ENCODE assay signal across 27 cellular contexts in the genomic region with DNA sequence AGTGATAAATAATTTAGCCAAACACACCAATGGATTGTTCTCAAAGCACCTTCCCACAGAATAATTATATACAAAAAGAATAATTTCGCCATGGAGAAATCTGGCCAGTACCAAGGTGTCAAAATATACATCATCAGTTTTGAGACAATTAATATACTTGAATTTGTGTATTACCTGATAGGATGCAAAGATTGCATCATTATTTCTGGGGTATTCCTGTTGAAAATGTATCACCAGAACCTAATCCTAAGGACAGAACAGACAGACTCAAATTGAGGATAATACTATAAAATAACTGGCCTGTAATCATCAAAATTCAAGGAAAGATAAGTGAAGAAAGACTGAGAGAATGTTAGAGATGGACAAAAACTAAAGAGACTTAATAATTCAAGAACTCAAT.
"Had no signal": no experiment of that assay in that cellular context is flagged by ENCODE, and none has a peak within 500 bp of the region (broad histone marks: within the 10 kb centered on the region; RNA-seq: fewer than 3 reads in every experiment).

No MANE protein-coding gene starts in this region.

- H3K36me3 ChIP-seq: ascending aorta, breast epithelium, cardiac muscle cell, colonic mucosa had no signal

- H3K4me3 ChIP-seq: ascending aorta, breast epithelium, cardiac muscle cell, colonic mucosa had no signal

- DNase-seq: activated CD4-positive, alpha-beta memory T cell treated with anti-CD3 and anti-CD28 coated beads, Interleukin-2, amount 10 ng/mL, durations not matched to agents 7 days and 5 days; activated CD4-positive, alpha-beta T cell treated with anti-CD3 and anti-CD28 coated beads for 1 hour; activated CD4-positive, alpha-beta T cell treated with anti-CD3 and anti-CD28 coated beads for 4 hours; activated CD4-positive, alpha-beta T cell treated with anti-CD3 and anti-CD28 coated beads, Interleukin-2, amount 10 ng/mL, durations not matched to agents 7 days and 5 days; activated CD4-positive, alpha-beta T cell treated with anti-CD3 and anti-CD28 coated beads, Interleukin-2, amount 50 U/mL, for 4 hours; activated CD8-positive, alpha-beta memory T cell treated with anti-CD3 and anti-CD28 coated beads, Interleukin-2, amount 50 U/mL, for 48 hours; activated gamma-delta T cell; activated naive CD4-positive, alpha-beta T cell; activated naive CD4-positive, alpha-beta T cell treated with anti-CD3 and anti-CD28 coated beads, Interleukin-2, amount 10 ng/mL, durations not matched to agents 7 days and 5 days; activated naive CD8-positive, alpha-beta T cell treated with anti-CD3 and anti-CD28 coated beads, Interleukin-2, amount 10 ng/mL, durations not matched to agents 7 days and 5 days; activated T-cell treated with anti-CD3 and anti-CD28 coated beads for 4 hours; activated T-cell treated with anti-CD3 and anti-CD28 coated beads, Interleukin-2, amount 50 U/mL, for 24 hours; activated T-cell treated with anti-CD3 and anti-CD28 coated beads, Interleukin-2, amount 50 U/mL, for 72 hours; central memory CD4-positive, alpha-beta T cell; cerebellar nuclear complex; colonic mucosa; effector CD8-positive, alpha-beta T cell; foreskin fibroblast; head of caudate nucleus; T-helper 2 cell had no signal

- H3K9me3 ChIP-seq: ascending aorta, breast epithelium, colonic mucosa had no signal

- H3K4me1 ChIP-seq: breast epithelium, colonic mucosa had no signal

- H3K27me3 ChIP-seq: ascending aorta, breast epithelium, cardiac muscle cell, colonic mucosa had no signal

- ATAC-seq: activated naive CD4-positive, alpha-beta T cell treated with anti-CD3 and anti-CD28 coated beads, Interleukin-2, amount 50 U/mL, for 72 hours; activated T-cell treated with anti-CD3 and anti-CD28 coated beads, Interleukin-2, amount 50 U/mL, for 72 hours; esophagus mucosa had no signal

- FAIRE-seq: endometrium, frontal cortex had no signal

- H3K27ac ChIP-seq: ascending aorta, breast epithelium, cardiac muscle cell, colonic mucosa had no signal
